Comparison of ENCODE assay signal across 1 cellular context in genomic region chr17:49108318-49108717, GRCh38.
TF ChIP-seq lines count a peak whose summit lies in the region.

No MANE protein-coding gene starts in this region.

TF ChIP-seq in IMR-90, 13 proteins besides CTCF, POLR2A, EP300 and RAD21 (continued from another document):
- no peak for TF ChIP-seq USF2 (IDR thresholded peaks at IDR 0.05; ENCODE audit: low read depth, low read length)
